Comparison of ENCODE assay signal across 8 cellular contexts in the genomic region with DNA sequence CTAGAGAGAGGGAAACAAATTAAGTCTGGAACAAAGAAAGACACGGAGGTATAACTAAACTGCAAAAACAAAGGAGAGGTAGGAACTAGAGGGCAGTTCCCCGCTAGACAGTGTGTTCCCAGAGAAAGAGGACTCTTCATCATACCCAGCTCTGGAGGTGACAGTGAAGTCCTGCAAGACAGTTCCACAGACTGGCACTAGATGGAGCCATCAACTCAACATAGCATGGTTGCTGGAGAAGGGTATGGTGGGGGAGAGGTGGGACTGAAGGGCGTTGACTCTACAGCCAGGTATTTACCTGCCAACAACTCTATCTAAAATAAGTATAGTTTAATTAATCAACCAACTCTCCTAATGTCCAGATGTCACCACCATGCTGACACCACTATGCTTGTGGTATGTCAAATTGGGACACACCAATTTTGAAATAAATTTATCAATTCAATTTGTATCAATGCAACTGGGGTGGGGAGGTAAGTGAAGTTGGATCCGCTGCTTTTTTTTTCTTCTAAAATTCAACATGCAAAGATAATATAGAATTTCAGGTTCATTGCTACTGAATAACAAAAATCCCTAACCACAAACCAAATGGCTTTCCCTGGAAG. TPM values are rescaled to one million over a fixed set of nuclear protein-coding genes. Genes with fewer than 3 reads are reported as not detected.
DNase-seq lines count a peak whose midpoint lies in the region; ATAC-seq, FAIRE-seq and TF ChIP-seq lines count a peak whose summit lies in the region.

No MANE protein-coding gene starts in this region.

- peak; percentile 40 for ATAC-seq in activated CD4-positive, alpha-beta T cell treated with anti-CD3 and anti-CD28 coated beads for 36 hours
- ATAC-seq in HG03342 (IDR thresholded peaks at IDR 0.05; ENCODE audit: unreplicated experiment) (no peak), GM21737 (IDR thresholded peaks at IDR 0.05; ENCODE audit: unreplicated experiment) (no peak)

- FAIRE-seq in endothelial cell of umbilical vein (lab: Jason Lieb, UNC) = no peak

- peak overlapping the region; percentile 66 for H3K4me3 Mint-ChIP-seq in activated CD4-positive, alpha-beta T cell treated with anti-CD3 and anti-CD28 coated beads for 36 hours

- TF ChIP-seq CTCF in MM.1S (IDR thresholded peaks at IDR 0.05; ENCODE audit: low read length) = peak; percentile 93
- TF ChIP-seq CTCF in endothelial cell of umbilical vein (IDR thresholded peaks at IDR 0.05; ENCODE audit: extremely low read depth in 1 of 2, insufficient read depth in 1 of 2, low read depth in 1 of 2, low read length in 2 of 2) = peak; percentile 58 to 66

- no peak overlapping the region for H2AK5ac ChIP-seq in trophoblast cell (ENCODE audit: low read length)

- H3K9me3 Mint-ChIP-seq in activated CD4-positive, alpha-beta T cell treated with anti-CD3 and anti-CD28 coated beads for 36 hours (ENCODE audit: low read depth) = peaks cover 6% of the 10 kb centered on the region

- H2BK120ac ChIP-seq in trophoblast cell (ENCODE audit: insufficient read depth, low read length, poor library complexity) = no peak overlapping the region

- no peaks in the 10 kb centered on the region for H3K9me3 ChIP-seq in MM.1S (replicated peaks; ENCODE audit: insufficient read depth, low read length)
- no peaks in the 10 kb centered on the region for H3K9me3 ChIP-seq in endothelial cell of umbilical vein (replicated peaks; ENCODE audit: control insufficient read depth, insufficient read depth, low read length)
- no peaks in the 10 kb centered on the region for H3K9me3 ChIP-seq in trophoblast cell (ENCODE audit: insufficient read depth, low read depth, low read length)

- peak overlapping the region; percentile 76 for H3K4me2 ChIP-seq in MM.1S (ENCODE audit: low read depth, low read length)
- no peak overlapping the region for H3K4me2 ChIP-seq in endothelial cell of umbilical vein (ENCODE audit: insufficient read depth, low read length)
- no peak overlapping the region for H3K4me2 ChIP-seq in trophoblast cell (ENCODE audit: low read length)

- no peak overlapping the region for H2BK12ac ChIP-seq in trophoblast cell (ENCODE audit: low read length)

- no peak overlapping the region for H2BK5ac ChIP-seq in trophoblast cell (ENCODE audit: low read depth, low read length, poor library complexity)

- in situ Hi-C loops in G401 (cut with HindIII; ENCODE audit: low sequenced_read_pairs) = no loop called here

- H4K20me1 ChIP-seq in MM.1S (ENCODE audit: insufficient read depth, low read length) (no peaks in the 10 kb centered on the region), endothelial cell of umbilical vein (replicated peaks; ENCODE audit: control insufficient read depth, extremely low read depth, insufficient read depth, low read length) (no peaks in the 10 kb centered on the region)

- H3K4me1 Mint-ChIP-seq in activated CD4-positive, alpha-beta T cell treated with anti-CD3 and anti-CD28 coated beads for 36 hours = peaks cover 96% of the 10 kb centered on the region

- H3K79me2 ChIP-seq in MM.1S (ENCODE audit: low read length) (peaks cover 56% of the 10 kb centered on the region), endothelial cell of umbilical vein (ENCODE audit: control insufficient read depth, insufficient read depth, low read length) (no peaks in the 10 kb centered on the region), trophoblast cell (ENCODE audit: control insufficient read depth, insufficient read depth, low read length, poor library complexity) (no peaks in the 10 kb centered on the region)

- no peak overlapping the region for H3K23ac ChIP-seq in trophoblast cell (ENCODE audit: low read length)

- H3K36me3 ChIP-seq in MM.1S (replicated peaks; ENCODE audit: insufficient read depth, low read length) (no peaks in the 10 kb centered on the region), endothelial cell of umbilical vein (ENCODE audit: control insufficient read depth in 2 of 2, extremely low read depth in 1 of 2, insufficient read depth in 2 of 2, low read length in 2 of 2) (no peaks in the 10 kb centered on the region), trophoblast cell (ENCODE audit: control insufficient read depth in 1 of 2, insufficient read depth in 2 of 2, low read length in 2 of 2) (no peaks in the 10 kb centered on the region)

- no peak overlapping the region for H4K8ac ChIP-seq in trophoblast cell (ENCODE audit: low read depth, low read length)

- H3K18ac ChIP-seq in trophoblast cell (ENCODE audit: low read length) = no peak overlapping the region

- intact Hi-C loops in activated CD4-positive, alpha-beta T cell treated with anti-CD3 and anti-CD28 coated beads for 36 hours (cut with DNase I, micrococcal nuclease) = loop anchor here (1.0 to 5.0 kb wide), 5 partner anchors 7 to 346 kb away; partner anchors contain the start of gene MAP3K7 (in 1 of the 2)
- intact Hi-C loops in endothelial cell of umbilical vein (cut with micrococcal nuclease) = loop anchor here (1.0 to 5.0 kb wide), 4 partner anchors 106 to 295 kb away; no protein-coding TSS in a partner anchor

- H3K79me1 ChIP-seq in trophoblast cell (ENCODE audit: low read length) = peaks cover 2% of the 10 kb centered on the region

- no peak overlapping the region for H4K91ac ChIP-seq in trophoblast cell (ENCODE audit: low read depth, low read length)

- peak overlapping the region; percentile 99; the same call in 1 of the 2 replicates for H3K27ac ChIP-seq in MM.1S (ENCODE audit: low read length)
- no peak overlapping the region for H3K27ac ChIP-seq in endothelial cell of umbilical vein (ENCODE audit: insufficient read depth, low read depth, low read length)
- H3K27ac ChIP-seq in trophoblast cell (ENCODE audit: low read depth, low read length) = no peak overlapping the region

- no peak overlapping the region for H4K12ac ChIP-seq in trophoblast cell (ENCODE audit: low read depth, low read length)

- no TSS peak for BruUV-seq in endothelial cell of umbilical vein (replicated peaks; lab: Mats Ljungman, UMichigan)

- H3K4me1 ChIP-seq in MM.1S (ENCODE audit: low read length) (peaks cover 17% of the 10 kb centered on the region), endothelial cell of umbilical vein (ENCODE audit: control insufficient read depth, extremely low read depth, insufficient read depth, low read length) (peaks cover 26% of the 10 kb centered on the region), trophoblast cell (ENCODE audit: control insufficient read depth in 1 of 2, insufficient read depth in 2 of 2, low read length in 2 of 2) (peaks cover 2 to 3% of the 10 kb centered on the region in 2 experiments)

- dilution Hi-C loops in endothelial cell of umbilical vein (cut with MboI; ENCODE audit: extremely low pct_ligation_motif_present, low sequenced_read_pairs) = no loop called here

- no peaks in the 10 kb centered on the region for H3K27me3 Mint-ChIP-seq in activated CD4-positive, alpha-beta T cell treated with anti-CD3 and anti-CD28 coated beads for 36 hours

- peak overlapping the region; percentile 20 for H3K4me3 ChIP-seq in MM.1S (ENCODE audit: low read length)
- no peak overlapping the region for H3K4me3 ChIP-seq in endothelial cell of umbilical vein (replicated peaks in 1 of 3; ENCODE audit: insufficient read depth in 1 of 3, low read depth in 1 of 3, low read length in 3 of 3)
- no peak overlapping the region for H3K4me3 ChIP-seq in trophoblast cell (ENCODE audit: low read depth, low read length)

- H3K27me3 ChIP-seq in MM.1S (replicated peaks; ENCODE audit: insufficient read depth, low read length) = no peaks in the 10 kb centered on the region
- H3K27me3 ChIP-seq in endothelial cell of umbilical vein (ENCODE audit: control insufficient read depth in 2 of 2, insufficient read depth in 2 of 2, low read length in 2 of 2) = no peaks in the 10 kb centered on the region
- H3K27me3 ChIP-seq in trophoblast cell (ENCODE audit: insufficient read depth, low read length) = no peaks in the 10 kb centered on the region

- POLR2A ChIA-PET in activated CD4-positive, alpha-beta T cell treated with anti-CD3 and anti-CD28 coated beads for 36 hours (lab: Charles Lee) = interaction anchor here (0.6 to 1.1 kb wide), 3 partner anchors 99 to 1207 kb away, joined by 3 to 4 read pairs (median 4); partner anchors contain the start of gene PNRC1
- POLR2A ChIA-PET in endothelial cell of umbilical vein (lab: Charles Lee) = no interaction called here

- no peak overlapping the region for H3K4ac ChIP-seq in trophoblast cell (ENCODE audit: low read depth, low read length)

- peaks cover 27% of the 10 kb centered on the region for H3F3A ChIP-seq in MM.1S (ENCODE audit: insufficient read depth, low read length)

- H3K27ac Mint-ChIP-seq in activated CD4-positive, alpha-beta T cell treated with anti-CD3 and anti-CD28 coated beads for 36 hours = peak overlapping the region; percentile 95

- H2AFZ ChIP-seq in MM.1S (ENCODE audit: low read length) (no peak overlapping the region), endothelial cell of umbilical vein (ENCODE audit: low read depth, low read length) (no peak overlapping the region), trophoblast cell (ENCODE audit: insufficient read depth, low read length, poor library complexity) (no peak overlapping the region)

- no peak for TF ChIP-seq POLR2A in endothelial cell of umbilical vein (IDR thresholded peaks at IDR 0.05; ENCODE audit: low read depth, low read length)

- H3K9ac ChIP-seq in MM.1S (ENCODE audit: low read length) (peak overlapping the region; percentile 67), endothelial cell of umbilical vein (replicated peaks; ENCODE audit: extremely low read depth, insufficient read depth, low read length) (no peak overlapping the region), trophoblast cell (ENCODE audit: low read length) (no peak overlapping the region)

- H3K9me1 ChIP-seq in endothelial cell of umbilical vein (replicated peaks; ENCODE audit: control insufficient read depth, extremely low read depth, insufficient read depth, low read length) = no peaks in the 10 kb centered on the region

- H3K14ac ChIP-seq in trophoblast cell (ENCODE audit: low read length) = no peak overlapping the region

- no CpG with 5 or more reads among the region's 4 CpGs for WGBS in trophoblast cell (ENCODE audit: extremely low coverage, insufficient coverage, insufficient read length)

- peak; percentile 32 for DNase-seq in G401 (ENCODE audit: low spot score)
- peak; percentile 76 for DNase-seq in MM.1S
- peak; percentile 86 for DNase-seq in activated CD4-positive, alpha-beta T cell treated with anti-CD3 and anti-CD28 coated beads for 36 hours
- DNase-seq in endothelial cell of umbilical vein (ENCODE audit: low read depth, low spot score) = peak; percentile 27
- peak; percentile 50 to 81 for DNase-seq in trophoblast cell
- no peak for DNase-seq in amniotic stem cell (lab: John Stamatoyannopoulos, UW)

- peaks cover 68% of the 10 kb centered on the region for H3K36me3 Mint-ChIP-seq in activated CD4-positive, alpha-beta T cell treated with anti-CD3 and anti-CD28 coated beads for 36 hours (ENCODE audit: low read depth)

- CTCF ChIA-PET in activated CD4-positive, alpha-beta T cell treated with anti-CD3 and anti-CD28 coated beads for 36 hours (lab: Charles Lee) = interaction anchor here (0.6 to 7.0 kb wide), 36 partner anchors 9 to 347 kb away, joined by 3 to 135 read pairs (median 4); no protein-coding TSS in a partner anchor
- CTCF ChIA-PET in endothelial cell of umbilical vein (lab: Charles Lee) = interaction anchor here (0.6 to 6.7 kb wide), 5 partner anchors 8 to 192 kb away, joined by 3 to 48 read pairs (median 3); no protein-coding TSS in a partner anchor

- H3K9me2 ChIP-seq in MM.1S (replicated peaks; ENCODE audit: insufficient read depth, low read length) = no peaks in the 10 kb centered on the region

RNA-seq across cellular contexts. Expression of gene BACH2, which starts 9.7 kb away (rescaled TPM):
- total RNA-seq in G401 (2014; rRNA removed; shearing (Covaris generic)) = 0.37 and 0.71 TPM in 2 replicates
- total RNA-seq in activated CD4-positive, alpha-beta T cell treated with anti-CD3 and anti-CD28 coated beads for 36 hours = 10 to 100 TPM; 74.7 to 87.3 TPM
- 5.6 and 5.9 TPM in 2 replicates for total RNA-seq in endothelial cell of umbilical vein
- polyA plus RNA-seq in endothelial cell of umbilical vein = 1.1 and 1.7 TPM in 2 replicates
- 1.4 and 1.8 TPM in 2 replicates for polyA plus RNA-seq in endothelial cell of umbilical vein (2011; cell fraction: cytosol; rRNA removed)
- polyA plus RNA-seq in endothelial cell of umbilical vein (2011; cell fraction: nucleus; rRNA removed) = 2.2 and 3.3 TPM in 2 replicates
- polyA plus RNA-seq in endothelial cell of umbilical vein (2012) = 1.2 and 1.7 TPM in 2 replicates
- 6.1 and 7.1 TPM in 2 replicates for polyA minus RNA-seq in endothelial cell of umbilical vein
- not detected for polyA minus RNA-seq in endothelial cell of umbilical vein (2011; cell fraction: cytosol; rRNA and poly(A)+ RNA removed)
- polyA minus RNA-seq in endothelial cell of umbilical vein (2011; cell fraction: nucleus; rRNA and poly(A)+ RNA removed) = 14.6 and 14.7 TPM in 2 replicates
- polyA plus RNA-seq in trophoblast cell (2013) = 4.4 and 5.2 TPM in 2 replicates

Comparison
In these comparisons a context has a peak if more than half of its experiments do, and no peak if none do; other contexts are left out.
1. RNA of gene BACH2, which starts 9.7 kb away (total RNA-seq): 74.7 to 87.3 TPM in activated CD4-positive, alpha-beta T cell treated with anti-CD3 and anti-CD28 coated beads for 36 hours; 5.6 to 5.9 TPM in endothelial cell of umbilical vein and 0.37 to 0.71 TPM in G401; every median in the first group is over 10 times any median in the second.